8 cellular contexts compared by ENCODE assay signal in the genomic region with DNA sequence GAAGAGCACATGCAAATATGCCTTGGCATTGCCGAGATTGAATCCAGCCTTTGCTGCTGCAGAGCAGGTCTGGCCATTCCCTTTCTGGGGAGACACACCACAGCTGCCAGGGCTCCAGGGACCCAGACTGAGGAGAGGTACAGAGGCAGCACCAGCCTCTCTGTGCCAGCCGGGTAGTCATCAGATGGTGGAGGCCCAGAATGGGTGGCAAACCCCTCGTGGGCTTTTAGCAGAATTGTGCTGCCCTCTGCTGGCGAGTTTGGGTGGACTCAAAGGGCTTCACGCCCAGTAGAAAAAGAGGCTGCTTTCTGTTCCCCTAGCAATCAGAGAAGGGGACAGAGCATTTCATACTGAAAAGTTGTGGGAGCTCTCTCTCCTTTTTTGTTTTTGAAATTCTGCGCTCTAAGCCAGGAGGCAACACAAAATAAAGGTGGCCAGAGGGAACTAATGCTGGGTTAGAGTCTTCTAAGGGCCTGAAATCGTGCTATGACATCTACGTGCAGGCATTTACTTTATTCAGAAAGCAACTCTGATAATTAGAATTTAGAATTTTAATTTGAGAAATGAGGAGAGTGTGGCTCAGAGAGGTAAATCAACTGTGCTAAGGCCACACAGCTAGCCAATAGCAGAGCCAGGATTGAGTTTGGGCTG.
DNase-seq lines count a peak whose midpoint lies in the region; ATAC-seq and TF ChIP-seq lines count a peak whose summit lies in the region.

No MANE protein-coding gene starts in this region.

- H4K20me1 ChIP-seq in SU-DHL-6 (ENCODE audit: low read depth, low read length), result no peaks in the 10 kb centered on the region

- H3K27ac ChIP-seq in SU-DHL-6 (ENCODE audit: low read depth, low read length) (no peak overlapping the region), right atrium auricular region (no peak overlapping the region)

- no peaks in the 10 kb centered on the region for H3K79me2 ChIP-seq in SU-DHL-6 (ENCODE audit: insufficient read depth, low read length)

- H3K36me3 ChIP-seq in SU-DHL-6 (ENCODE audit: low read length), result no peaks in the 10 kb centered on the region
- no peaks in the 10 kb centered on the region for H3K36me3 ChIP-seq in adipocyte (ENCODE audit: control insufficient read depth, insufficient read depth, low read length, severe bottlenecking)
- no peaks in the 10 kb centered on the region for H3K36me3 ChIP-seq in right atrium auricular region

- TF ChIP-seq POLR2A in NB4 (IDR thresholded peaks at IDR 0.05; ENCODE audit: extremely low read depth, insufficient read length), result no peak

- H3K4me2 ChIP-seq in SU-DHL-6 (ENCODE audit: low read depth, low read length, poor library complexity, severe bottlenecking), result no peak overlapping the region

- H2AFZ ChIP-seq in SU-DHL-6 (ENCODE audit: low read depth, low read length, severe bottlenecking), result no peak overlapping the region

- no peaks in the 10 kb centered on the region for H3K9me2 ChIP-seq in SU-DHL-6 (replicated peaks; ENCODE audit: insufficient read depth, low read length)

- H3K9ac ChIP-seq in SU-DHL-6 (ENCODE audit: low read length) (no peak overlapping the region), adipocyte (ENCODE audit: low read length) (peak overlapping the region; percentile 32)

- peak; percentile 64 for DNase-seq in COR-L47 (lab: John Stamatoyannopoulos, UW)
- DNase-seq in NB4 (ENCODE audit: low read depth), result peak; percentile 71
- peak; percentile 93 for DNase-seq in adipocyte (ENCODE audit: low read depth)
- DNase-seq in right atrium auricular region (ENCODE audit: low spot score), result peak; percentile 88
- peak; percentile 94 for DNase-seq in sciatic nerve (ENCODE audit: low spot score)

- H3F3A ChIP-seq in SU-DHL-6 (ENCODE audit: insufficient read depth), result no peaks in the 10 kb centered on the region

- intact Hi-C loops in sciatic nerve (cut with DNase I), result loop anchor here (5.0 kb wide), 1 partner anchor 242 kb away; no protein-coding TSS in a partner anchor

- peaks cover 19% of the 10 kb centered on the region for H3K4me1 ChIP-seq in adipocyte (ENCODE audit: control insufficient read depth, insufficient read depth, low read length)
- H3K4me1 ChIP-seq in right atrium auricular region, result peaks cover 0 to 12% of the 10 kb centered on the region in 2 donors

- H3K27me3 ChIP-seq in SU-DHL-6 (ENCODE audit: low read length) (no peaks in the 10 kb centered on the region), adipocyte (replicated peaks; ENCODE audit: control insufficient read depth, insufficient read depth, low read length) (no peaks in the 10 kb centered on the region), right atrium auricular region (no peaks in the 10 kb centered on the region)

- TF ChIP-seq CTCF in NB4 (IDR thresholded peaks at IDR 0.05; ENCODE audit: low read depth, low read length) (peak; percentile 75), SU-DHL-6 (IDR thresholded peaks at IDR 0.05; ENCODE audit: insufficient read depth, low read length, poor library complexity, severe bottlenecking) (peak; percentile 78), right atrium auricular region (IDR thresholded peaks at IDR 0.05) (peak; percentile 58 to 94)

- no peak overlapping the region for H3K4me3 ChIP-seq in NB4 (ENCODE audit: low read depth, low read length)
- no peak overlapping the region for H3K4me3 ChIP-seq in SU-DHL-6 (ENCODE audit: insufficient read depth, low read length, poor library complexity, severe bottlenecking)
- no peak overlapping the region for H3K4me3 ChIP-seq in adipocyte (ENCODE audit: low read length)
- H3K4me3 ChIP-seq in right atrium auricular region, result no peak overlapping the region

- ATAC-seq in GM21723 (IDR thresholded peaks at IDR 0.05; ENCODE audit: unreplicated experiment), result peak; percentile 71
- ATAC-seq in sciatic nerve, result peak; percentile 83
- ATAC-seq in HG02970 (IDR thresholded peaks at IDR 0.05; ENCODE audit: low FRiP score, unreplicated experiment), result no peak

- H3K9me3 ChIP-seq in SU-DHL-6 (ENCODE audit: insufficient read depth, low read length) (no peaks in the 10 kb centered on the region), adipocyte (ENCODE audit: control insufficient read depth, low read length) (no peaks in the 10 kb centered on the region), right atrium auricular region (no peaks in the 10 kb centered on the region)
